Comparison of ENCODE assay signal across 8 cellular contexts in the genomic region with DNA sequence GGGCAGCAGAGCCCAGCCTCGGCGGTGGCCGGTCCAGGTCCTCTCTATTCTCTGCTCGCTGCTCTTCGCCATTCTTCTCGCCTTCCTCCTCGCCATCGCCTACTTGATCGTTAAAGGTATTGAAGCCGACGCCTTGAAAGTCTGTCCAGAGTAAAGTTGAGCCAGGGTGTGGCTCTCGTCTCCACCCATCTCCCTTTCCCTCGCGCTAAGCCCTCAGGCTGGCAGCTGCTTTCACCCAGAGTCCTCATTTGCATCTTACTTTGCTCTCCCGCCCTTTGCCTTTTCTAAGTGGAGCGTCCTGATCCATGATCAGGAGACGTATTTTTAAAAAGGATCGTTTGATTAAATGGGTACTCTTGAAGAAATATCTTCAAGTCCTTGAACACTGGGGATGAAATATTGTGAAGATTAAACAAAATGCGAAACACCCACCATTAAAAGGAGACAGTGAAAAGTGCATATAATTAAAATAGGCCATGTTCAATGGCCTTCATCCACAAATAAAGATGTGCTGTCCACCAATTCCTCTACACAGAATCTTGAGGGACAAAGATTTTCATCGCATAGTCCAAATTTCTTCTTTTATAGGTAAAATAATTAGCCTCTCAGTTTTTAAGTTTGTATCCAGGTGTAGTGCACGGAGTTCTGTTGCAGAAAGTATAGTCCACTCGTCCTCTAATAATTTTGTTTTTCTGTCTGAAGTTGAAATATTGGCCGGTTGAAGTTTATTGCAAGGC. TPM values are rescaled to one million over a fixed set of nuclear protein-coding genes. Genes with fewer than 3 reads are reported as not detected.
DNase-seq lines count a peak whose midpoint lies in the region; ATAC-seq and TF ChIP-seq lines count a peak whose summit lies in the region.

No MANE protein-coding gene starts in this region.

- H3K36me3 ChIP-seq in adrenal gland (replicated peaks in 1 of 2), result no peaks in the 10 kb centered on the region
- no peaks in the 10 kb centered on the region for H3K36me3 ChIP-seq in iPS-15b (ENCODE audit: control insufficient read depth, insufficient read depth, low read length)
- H3K36me3 ChIP-seq in smooth muscle cell (ENCODE audit: low read depth), result peaks cover 6% of the 10 kb centered on the region

- H3K4me2 ChIP-seq in smooth muscle cell, result peak overlapping the region; percentile 96

- no peaks in the 10 kb centered on the region for H3K9me3 ChIP-seq in adrenal gland (replicated peaks in 1 of 3)
- H3K9me3 ChIP-seq in iPS-15b (ENCODE audit: control insufficient read depth, insufficient read depth, low read length), result no peaks in the 10 kb centered on the region
- no peaks in the 10 kb centered on the region for H3K9me3 ChIP-seq in smooth muscle cell (replicated peaks; ENCODE audit: low read depth)

- intact Hi-C loops in adrenal gland (cut with DNase I), result no loop called here

- H2AFZ ChIP-seq in smooth muscle cell (ENCODE audit: low read depth), result peak overlapping the region; percentile 73

- DNase-seq in EL (peak; percentile 63), NCI-H748 (lab: John Stamatoyannopoulos, UW; ENCODE audit: unreplicated experiment) (peak; percentile 87), adrenal gland (peak in 4 of 7 donors; percentile 46 to 50 (median 48)), smooth muscle cell (lab: John Stamatoyannopoulos, UW; ENCODE audit: unreplicated experiment) (no peak), UCSD-AML1 (lab: John Stamatoyannopoulos, UW; ENCODE audit: unreplicated experiment) (no peak)

- H3K27ac ChIP-seq in adrenal gland (peak overlapping the region; percentile 96 to 98 (median 98)), smooth muscle cell (ENCODE audit: low read depth) (peak overlapping the region; percentile 96)

- peak in 1 of 6 experiments; percentile 4 for TF ChIP-seq CTCF in adrenal gland (IDR thresholded peaks at IDR 0.05)
- TF ChIP-seq CTCF in smooth muscle cell (IDR thresholded peaks at IDR 0.05; ENCODE audit: borderline replicate concordance, insufficient read depth, poor library complexity, severe bottlenecking), result no peak

- peaks cover 78% of the 10 kb centered on the region for H3K79me2 ChIP-seq in smooth muscle cell (ENCODE audit: low read depth)

- H4K20me1 ChIP-seq in smooth muscle cell (ENCODE audit: low read depth), result peaks cover 46% of the 10 kb centered on the region

- TF ChIP-seq POLR2A in adrenal gland (IDR thresholded peaks at IDR 0.05), result no peak

- no peaks in the 10 kb centered on the region for H3K27me3 ChIP-seq in adrenal gland
- H3K27me3 ChIP-seq in iPS-15b (ENCODE audit: control insufficient read depth, insufficient read depth, low read length), result no peaks in the 10 kb centered on the region
- H3K27me3 ChIP-seq in smooth muscle cell (ENCODE audit: low read depth), result no peaks in the 10 kb centered on the region

- ATAC-seq in GM21367 (IDR thresholded peaks at IDR 0.05; ENCODE audit: unreplicated experiment), result peak; percentile 25
- ATAC-seq in HG03565 (IDR thresholded peaks at IDR 0.05; ENCODE audit: unreplicated experiment), result peak; percentile 18

- H3F3A ChIP-seq in smooth muscle cell (ENCODE audit: low read depth), result no peaks in the 10 kb centered on the region

- WGBS in adrenal gland, 4 donors, result 3 to 5% (median 4%) methylated on average over 23 of the region's 23 CpGs
- 2% methylated on average over 23 of the region's 23 CpGs for WGBS in smooth muscle cell (ENCODE audit: low lambda C conversion rate)

- H3K4me1 ChIP-seq in adrenal gland (replicated peaks in 1 of 2), result peaks cover 0 to 39% of the 10 kb centered on the region in 2 donors
- H3K4me1 ChIP-seq in iPS-15b (ENCODE audit: control insufficient read depth, insufficient read depth, low read length), result peaks cover 4% of the 10 kb centered on the region
- peaks cover 35% of the 10 kb centered on the region for H3K4me1 ChIP-seq in smooth muscle cell (ENCODE audit: low read depth)

- peak overlapping the region; percentile 99 for H3K9ac ChIP-seq in iPS-15b (ENCODE audit: low read depth, low read length)
- H3K9ac ChIP-seq in smooth muscle cell (ENCODE audit: low read depth), result peak overlapping the region; percentile 97

- H3K4me3 ChIP-seq in adrenal gland, result peak overlapping the region; percentile 25 to 97 (median 96)
- H3K4me3 ChIP-seq in iPS-15b (ENCODE audit: low read depth, low read length), result peak overlapping the region; percentile 98
- H3K4me3 ChIP-seq in smooth muscle cell, result peak overlapping the region; percentile 99

RNA-seq across cellular contexts. Expression of gene ARL6IP6, which starts 0.7 kb away (rescaled TPM):
- total RNA-seq in adrenal gland (10 to 100 TPM in 5 of 8 donors, 1 to 10 TPM in 3; 5.0 to 21.0 (median 12.9) TPM), smooth muscle cell (42.5 and 51.1 TPM in 2 replicates)
- polyA plus RNA-seq in adrenal gland (10 to 100 TPM in 2 of 3 donors, 1 to 10 TPM in 1; 5.6 to 11.5 (median 11.3) TPM), smooth muscle cell (26.6 and 28.5 TPM in 2 replicates)

RNA-seq across cellular contexts. Expression of gene PRPF40A, which starts 1.8 kb away (rescaled TPM):
- 10 to 100 TPM; 45.3 to 90.8 (median 68.9) TPM for total RNA-seq in adrenal gland
- 10 to 100 TPM; 15.6 to 83.0 (median 17.9) TPM for polyA plus RNA-seq in adrenal gland
- 109 and 117 TPM in 2 replicates for total RNA-seq in smooth muscle cell
- polyA plus RNA-seq in smooth muscle cell, result 93.4 and 104 TPM in 2 replicates

Comparison
In these comparisons a context has a peak if more than half of its experiments do, and no peak if none do; other contexts are left out.
1. DNase-seq: peak in EL (single experiment), NCI-H748 (single experiment) and adrenal gland (4 of 7); none in smooth muscle cell (single experiment) and UCSD-AML1 (single experiment).
2. Peak in every context shown above with its lines, with median percentiles within 50 percentile points of each other: H3K4me3 ChIP-seq.